In the genomic region with DNA sequence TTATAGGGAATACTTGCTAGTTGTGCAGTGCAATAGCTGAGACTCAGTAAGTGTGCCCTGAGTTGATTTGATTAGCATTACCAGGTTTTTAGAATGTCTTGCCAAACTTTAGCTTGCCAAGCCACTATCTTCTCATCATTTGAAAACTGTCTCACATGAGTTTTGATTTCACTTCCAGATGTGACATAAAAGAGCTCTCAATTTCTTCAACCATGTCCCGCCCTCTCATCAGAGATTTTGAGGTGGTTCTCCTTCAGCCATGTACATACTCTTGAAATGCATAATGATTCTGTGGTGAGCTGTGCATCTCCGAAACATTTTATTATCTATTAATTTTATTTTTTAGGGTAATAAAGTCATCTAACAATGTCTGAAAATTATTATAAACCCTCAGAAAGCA, we compare ENCODE assay signal across 21 cellular contexts.
DNase-seq lines count a peak whose midpoint lies in the region; ATAC-seq, FAIRE-seq and TF ChIP-seq lines count a peak whose summit lies in the region.
"Had no signal": no experiment of that assay in that cellular context is flagged by ENCODE, and none has a peak within 500 bp of the region (broad histone marks: within the 10 kb centered on the region; RNA-seq: fewer than 3 reads in every experiment).

No MANE protein-coding gene starts in this region.

- SMC1A ChIA-PET in GM12878 (lab: Charles Lee; ENCODE audit: uncharacterized antibody, unreplicated experiment) = interaction anchor here (0.6 to 1.9 kb wide), 5 partner anchors 10 to 21 kb away, joined by 3 to 6 read pairs (median 4); no protein-coding TSS in a partner anchor

- intact Hi-C loops in GM12878 (cut with micrococcal nuclease; ENCODE audit: unreplicated experiment) (no loop called here), sciatic nerve (cut with DNase I) (no loop called here)

- no peaks in the 10 kb centered on the region for H3K27me3 ChIP-seq in GM12878 (replicated peaks in 1 of 2; ENCODE audit: control insufficient read depth in 2 of 2, insufficient read depth in 2 of 2, low read length in 1 of 2)
- H3K27me3 ChIP-seq: BE2C, BLaER1 had no signal

- no peak for TF ChIP-seq POLR2A in GM12878 (IDR thresholded peaks at IDR 0.05; ENCODE audit: low read depth, low read length)

- peak; percentile 71 for ATAC-seq in GM18868 (IDR thresholded peaks at IDR 0.05; ENCODE audit: unreplicated experiment)
- peak; percentile 64 for ATAC-seq in GM12878
- no peak for ATAC-seq in sciatic nerve
- no peak for ATAC-seq in GM19351 (IDR thresholded peaks at IDR 0.05; ENCODE audit: unreplicated experiment)
- ATAC-seq: CD8-positive, alpha-beta T cell had no signal

- no TSS peak for BruUV-seq in GM12878 (replicated peaks; lab: Mats Ljungman, UMichigan)

- no peak overlapping the region for H3K4me2 ChIP-seq in GM12878 (ENCODE audit: control insufficient read depth, insufficient read depth)
- H3K4me2 ChIP-seq: BLaER1 had no signal

- peak; percentile 16 for DNase-seq in DMS79 (lab: John Stamatoyannopoulos, UW)
- DNase-seq in DMS79 treated with DMSO at 0.1 percent for 48 hours (lab: John Stamatoyannopoulos, UW) = peak; percentile 45
- DNase-seq in GM12878 (ENCODE audit: low read depth, low spot score) = no peak
- DNase-seq in sciatic nerve (ENCODE audit: low spot score) = no peak
- no peak for DNase-seq in stimulated activated CD4-positive, alpha-beta T cell treated with anti-CD3 and anti-CD28 coated beads, Interleukin-1b, Interleukin-23, amount 100 ng/mL, for 48 hours
- DNase-seq in SHP77 treated with DMSO at 0.1 percent for 48 hours (lab: John Stamatoyannopoulos, UW) = no peak
- DNase-seq: 8988T; ACHN; BE2C; C1 segment of cervical spinal cord; Caco-2; Calu3; CD4-positive, CD25-positive, alpha-beta regulatory T cell; CD8-positive, alpha-beta T cell; GF-D8 had no signal

- H4K20me1 ChIP-seq in GM12878 (ENCODE audit: control insufficient read depth, insufficient read depth) = no peaks in the 10 kb centered on the region
- H4K20me1 ChIP-seq: BLaER1 had no signal

- WGBS in GM12878 (ENCODE audit: insufficient coverage, insufficient replicate concordance, low lambda C conversion rate, missing lambda C conversion rate) = 0% methylated on average over 2 of the region's 2 CpGs

- no peaks in the 10 kb centered on the region for H3K79me2 ChIP-seq in GM12878 (ENCODE audit: control insufficient read depth, insufficient read depth, low read length)

- H3K9ac ChIP-seq in GM12878 (ENCODE audit: control insufficient read depth, insufficient read depth, low read length) = no peak overlapping the region
- H3K9ac ChIP-seq: BLaER1 had no signal

- no peaks in the 10 kb centered on the region for H3K36me3 ChIP-seq in GM12878 (ENCODE audit: control insufficient read depth in 2 of 2, insufficient read depth in 2 of 2, low read length in 1 of 2)
- H3K36me3 ChIP-seq: BE2C, BLaER1 had no signal

- RAD21 ChIA-PET in GM12878 (lab: Charles Lee; ENCODE audit: unreplicated experiment) = interaction anchor here (1.2 kb wide), 1 partner anchor 9 kb away, joined by 4 read pairs; no protein-coding TSS in a partner anchor

- H3K4me1 ChIP-seq in GM12878 (ENCODE audit: control insufficient read depth, insufficient read depth, low read length) = no peaks in the 10 kb centered on the region
- H3K4me1 ChIP-seq: BE2C, BLaER1, Caco-2 had no signal

- TF ChIP-seq RAD21 in GM12878 (IDR thresholded peaks at IDR 0.05; ENCODE audit: insufficient read depth, low read depth, low read length) = no peak

- no peak for TF ChIP-seq EP300 in GM12878 (IDR thresholded peaks at IDR 0.05; ENCODE audit: borderline replicate concordance in 1 of 2, control insufficient read depth in 1 of 2, low read depth in 2 of 2, low read length in 2 of 2)

- POLR2A ChIA-PET in GM12878 (lab: Charles Lee) = no interaction called here

- H2AFZ ChIP-seq in GM12878 (ENCODE audit: control insufficient read depth, low read depth, low read length) = no peak overlapping the region

- FAIRE-seq in GM12878 (lab: Jason Lieb, UNC) = no peak
- FAIRE-seq: A204.1, D721Med, GM12891 had no signal

- in situ Hi-C loops in GM12878 (cut with MboI) = no loop called here

- H3K4me3 ChIP-seq in GM12878 = no peak overlapping the region
- H3K4me3 ChIP-seq: BLaER1 had no signal

- no peaks in the 10 kb centered on the region for H3K9me3 ChIP-seq in GM12878 (replicated peaks; ENCODE audit: control insufficient read depth, insufficient read depth, low read length)
- H3K9me3 ChIP-seq: BE2C, BLaER1, Caco-2 had no signal

- no peak overlapping the region for H3K27ac ChIP-seq in GM12878 (ENCODE audit: control insufficient read depth, insufficient read depth)
- H3K27ac ChIP-seq: BLaER1 had no signal

- no peak for TF ChIP-seq CTCF in GM12878 (IDR thresholded peaks at IDR 0.05 in 2 of 3, conservative IDR thresholded peaks at IDR 0.05 in 1 of 3; ENCODE audit: control insufficient read depth in 2 of 3, extremely low read depth in 1 of 3, insufficient read depth in 1 of 3, low read depth in 3 of 3, low read length in 3 of 3)

- CTCF ChIA-PET in GM12878 (lab: Yijun Ruan, JAX) = interaction anchor here (1.3 to 2.3 kb wide), 2 partner anchors 10 kb away, joined by 4 to 11 read pairs; no protein-coding TSS in a partner anchor

TF ChIP-seq in GM12878, 131 proteins besides CTCF, POLR2A, EP300 and RAD21:
- TF ChIP-seq YBX1 (IDR thresholded peaks at IDR 0.05) = no peak
- no peak for TF ChIP-seq RELB (IDR thresholded peaks at IDR 0.05; ENCODE audit: low read depth)
- no peak for TF ChIP-seq SPI1 (IDR thresholded peaks at IDR 0.05; ENCODE audit: borderline replicate concordance, insufficient read depth, low read depth, low read length)
- no peak for TF ChIP-seq POLR2AphosphoS2 (IDR thresholded peaks at IDR 0.05; ENCODE audit: low read depth, low read length)
- no peak for TF ChIP-seq DPF2 (IDR thresholded peaks at IDR 0.05)
- TF ChIP-seq GABPA (IDR thresholded peaks at IDR 0.05; ENCODE audit: low read depth) = no peak
- TF ChIP-seq ZZZ3 (IDR thresholded peaks at IDR 0.05; ENCODE audit: control insufficient read depth, insufficient read length, low read depth) = no peak
- TF ChIP-seq RUNX3 (IDR thresholded peaks at IDR 0.05; ENCODE audit: low read length) = no peak
- no peak for TF ChIP-seq BMI1 (IDR thresholded peaks at IDR 0.05; ENCODE audit: borderline replicate concordance)
- no peak for TF ChIP-seq ZNF24 (IDR thresholded peaks at IDR 0.05)
- no peak for TF ChIP-seq EGR1 (IDR thresholded peaks at IDR 0.05; ENCODE audit: borderline replicate concordance in 1 of 2, low read depth in 2 of 2, low read length in 2 of 2)

Comparison
In these comparisons a context has a peak if more than half of its experiments do, and no peak if none do; other contexts are left out.
1. DNase-seq: peak in DMS79 (single experiment) and DMS79 treated with DMSO at 0.1 percent for 48 hours (single experiment); none in GM12878 (single experiment), sciatic nerve (single experiment), stimulated activated CD4-positive, alpha-beta T cell treated with anti-CD3 and anti-CD28 coated beads, Interleukin-1b, Interleukin-23, amount 100 ng/mL, for 48 hours (single experiment) and SHP77 treated with DMSO at 0.1 percent for 48 hours (single experiment).
2. ATAC-seq: peak in GM18868 (single experiment) and GM12878 (single experiment); none in sciatic nerve (single experiment) and GM19351 (single experiment).